ENCODE assay signal across 20 cellular contexts in genomic region chr7:128005117-128005516, GRCh38. TPM values are rescaled to one million over a fixed set of nuclear protein-coding genes. Genes with fewer than 3 reads are reported as not detected.
A peak's percentile ranks its signal among the peaks of the same experiment; 100 is the strongest.
DNase-seq lines count a peak whose midpoint lies in the region; ATAC-seq and TF ChIP-seq lines count a peak whose summit lies in the region.
"Had no signal": no experiment of that assay in that cellular context is flagged by ENCODE, and none has a peak within 500 bp of the region (broad histone marks: within the 10 kb centered on the region; RNA-seq: fewer than 3 reads in every experiment).

No MANE protein-coding gene starts in this region.

- no peak overlapping the region for H3K4me3 Mint-ChIP-seq in nephron
- H3K4me3 Mint-ChIP-seq: central memory CD8-positive, alpha-beta T cell; naive thymus-derived CD4-positive, alpha-beta T cell had no signal

- H3K36me3 ChIP-seq in OCI-LY7 (ENCODE audit: insufficient read depth, low read length) (peaks cover under 1% of the 10 kb centered on the region; the same call in 1 of the 2 replicates), lower lobe of right lung (peaks cover 4% of the 10 kb centered on the region)
- H3K36me3 ChIP-seq: HAP-1, heart left ventricle had no signal

- H3K4me3 ChIP-seq in OCI-LY7 (ENCODE audit: low read depth, low read length, poor library complexity, severe bottlenecking) (peak overlapping the region; percentile 12), lower lobe of right lung (no peak overlapping the region)
- H3K4me3 ChIP-seq: HAP-1, heart left ventricle, SK-N-MC, skin epidermis had no signal

- peaks cover 25% of the 10 kb centered on the region; the same call in 1 of the 2 replicates for H4K20me1 ChIP-seq in OCI-LY7 (ENCODE audit: insufficient read depth, low read length)

- H3K36me3 Mint-ChIP-seq in nephron (ENCODE audit: low read depth) = no peaks in the 10 kb centered on the region

- H2AFZ ChIP-seq in OCI-LY7 (ENCODE audit: low read length) = no peak overlapping the region

- H3K79me2 ChIP-seq in OCI-LY7 (ENCODE audit: insufficient read depth, low read depth, low read length) = no peaks in the 10 kb centered on the region

- no peak overlapping the region for H3K27ac ChIP-seq in OCI-LY7 (ENCODE audit: low read depth, low read length, poor library complexity, severe bottlenecking)
- no peak overlapping the region for H3K27ac ChIP-seq in lower lobe of right lung
- H3K27ac ChIP-seq: SK-N-MC, skin epidermis had no signal

- H3K9me3 ChIP-seq in OCI-LY7 (ENCODE audit: low read length) (no peaks in the 10 kb centered on the region), lower lobe of right lung (no peaks in the 10 kb centered on the region)
- H3K9me3 ChIP-seq: HAP-1, heart left ventricle had no signal

- peak overlapping the region; percentile 69 for H3K4me2 ChIP-seq in OCI-LY7 (ENCODE audit: low read length)

- CTCF ChIA-PET in OCI-LY7 (lab: Charles Lee; ENCODE audit: unreplicated experiment) = interaction anchor here (0.6 kb wide), 1 partner anchor 77 kb away, joined by 3 read pairs; no protein-coding TSS in a partner anchor

- POLR2A ChIA-PET in OCI-LY7 (lab: Charles Lee) = interaction anchor here (1.0 to 1.5 kb wide), 3 partner anchors 10 to 93 kb away, joined by 3 to 7 read pairs (median 3); no protein-coding TSS in a partner anchor

- DNase-seq in DMS79 treated with DMSO at 0.1 percent for 48 hours (lab: John Stamatoyannopoulos, UW) = peak; percentile 79
- DNase-seq in NCI-H187 treated with DMSO at 0.1 percent for 48 hours (lab: John Stamatoyannopoulos, UW) = peak; percentile 77
- DNase-seq in OCI-LY7 (ENCODE audit: low spot score) = peak; percentile 76
- DNase-seq in globus pallidus (ENCODE audit: low spot score) = no peak
- DNase-seq in lower lobe of right lung = no peak
- no peak for DNase-seq in KG1 (lab: John Stamatoyannopoulos, UW)
- DNase-seq: activated CD4-positive, alpha-beta T cell treated with anti-CD3 and anti-CD28 coated beads for 4 hours; COR-L47; effector CD8-positive, alpha-beta T cell; heart left ventricle; naive thymus-derived CD4-positive, alpha-beta T cell; PC-3; posterior cingulate gyrus; stimulated activated CD4-positive, alpha-beta T cell treated with anti-CD3 and anti-CD28 coated beads, Interleukin-2, amount 100 ng/mL, for 48 hours had no signal

- H3K27me3 ChIP-seq in lower lobe of right lung (ENCODE audit: low read depth) = no peaks in the 10 kb centered on the region
- H3K27me3 ChIP-seq: heart left ventricle had no signal

- intact Hi-C loops in OCI-LY7 (cut with micrococcal nuclease; ENCODE audit: unreplicated experiment) (loop anchor here (10.0 kb wide), 1 partner anchor 300 kb away; no protein-coding TSS in a partner anchor), lower lobe of right lung (cut with DNase I) (no loop called here)

- peaks cover 20% of the 10 kb centered on the region for H3K4me1 Mint-ChIP-seq in nephron

- BruUV-seq in OCI-LY7 (replicated peaks; lab: Mats Ljungman, UMichigan) = no TSS peak

- H3K4me1 ChIP-seq in OCI-LY7 (ENCODE audit: insufficient read depth, low read length, poor library complexity, severe bottlenecking) (peaks cover 41% of the 10 kb centered on the region), lower lobe of right lung (peaks cover 28% of the 10 kb centered on the region)
- H3K4me1 ChIP-seq: HAP-1 had no signal

- no peak for TF ChIP-seq CTCF in OCI-LY7 (conservative IDR thresholded peaks at IDR 0.05; ENCODE audit: low read length)
- no peak for TF ChIP-seq CTCF in nephron (IDR thresholded peaks at IDR 0.05; ENCODE audit: unreplicated experiment in 3 of 3)
- no peak for TF ChIP-seq CTCF in lower lobe of right lung (IDR thresholded peaks at IDR 0.05)

- ATAC-seq in GM21526 (IDR thresholded peaks at IDR 0.05; ENCODE audit: low FRiP score, unreplicated experiment) (no peak), lower lobe of right lung (no peak)
- ATAC-seq: heart left ventricle; naive thymus-derived CD4-positive, alpha-beta T cell; PC-3 had no signal

- peak overlapping the region; percentile 7 to 82 (median 40) for H3K27ac Mint-ChIP-seq in nephron
- H3K27ac Mint-ChIP-seq: naive thymus-derived CD4-positive, alpha-beta T cell had no signal

- no peaks in the 10 kb centered on the region for H3K9me3 Mint-ChIP-seq in nephron
- H3K9me3 Mint-ChIP-seq: central memory CD8-positive, alpha-beta T cell; naive thymus-derived CD4-positive, alpha-beta T cell had no signal

- no peaks in the 10 kb centered on the region for H3K9me2 ChIP-seq in OCI-LY7 (ENCODE audit: insufficient read depth, low read length)

- H3K27me3 Mint-ChIP-seq in nephron (ENCODE audit: low read depth) = no peaks in the 10 kb centered on the region
- H3K27me3 Mint-ChIP-seq: central memory CD8-positive, alpha-beta T cell; naive thymus-derived CD4-positive, alpha-beta T cell had no signal

RNA-seq across cellular contexts. Expression of gene LRRC4, which starts 26.1 kb away (rescaled TPM):
- not detected in 2 replicates for total RNA-seq in OCI-LY7 (2014; rRNA removed; shearing (Covaris generic))
- not detected in 2 replicates for total RNA-seq in OCI-LY7 (2022)
- total RNA-seq in lower lobe of right lung = 12.8 TPM

Comparison
In these comparisons a context has a peak if more than half of its experiments do, and no peak if none do; other contexts are left out.
1. DNase-seq: peak in DMS79 treated with DMSO at 0.1 percent for 48 hours (single experiment), NCI-H187 treated with DMSO at 0.1 percent for 48 hours (single experiment) and OCI-LY7 (single experiment); none in globus pallidus (single experiment), lower lobe of right lung (single experiment) and KG1 (single experiment).
2. RNA of gene LRRC4, which starts 26.1 kb away (total RNA-seq): 12.8 TPM in lower lobe of right lung (single experiment); not detected in OCI-LY7; every median in the first group is over 10 times any median in the second.